Comparison of ENCODE assay signal across 12 cellular contexts in genomic region chr14:71169028-71169427, GRCh38.
DNase-seq lines count a peak whose midpoint lies in the region; ATAC-seq and TF ChIP-seq lines count a peak whose summit lies in the region.
"Had no signal": no experiment of that assay in that cellular context is flagged by ENCODE, and none has a peak within 500 bp of the region (broad histone marks: within the 10 kb centered on the region; RNA-seq: fewer than 3 reads in every experiment).

No MANE protein-coding gene starts in this region.

- peak; percentile 72 for ATAC-seq in stimulated activated effector memory CD8-positive, alpha-beta T cell treated with anti-CD3 and anti-CD28 coated beads, Interleukin-12 subunit alpha, Interleukin-12 subunit beta, amount 100 ng/mL, for 72 hours
- no peak for ATAC-seq in HG03378 (IDR thresholded peaks at IDR 0.05; ENCODE audit: unreplicated experiment)
- no peak for ATAC-seq in GM21619 (IDR thresholded peaks at IDR 0.05; ENCODE audit: unreplicated experiment)

- WGBS in esophagus muscularis mucosa: 95% methylated on average over 4 of the region's 4 CpGs

- H3K36me3 ChIP-seq in MG63 (no peaks in the 10 kb centered on the region), esophagus muscularis mucosa (no peaks in the 10 kb centered on the region)
- H3K36me3 ChIP-seq: thyroid gland had no signal

- POLR2A ChIA-PET in activated CD4-positive, alpha-beta T cell treated with anti-CD3 and anti-CD28 coated beads, Interleukin-2, amount 10 ng/mL, durations not matched to agents 7 days and 5 days (lab: Charles Lee): no interaction called here

- H3K4me3 ChIP-seq in MG63 (no peak overlapping the region), esophagus muscularis mucosa (no peak overlapping the region)
- H3K4me3 ChIP-seq: A549, thyroid gland had no signal

- H3K27me3 ChIP-seq in MG63 (no peaks in the 10 kb centered on the region), esophagus muscularis mucosa (no peaks in the 10 kb centered on the region)
- H3K27me3 ChIP-seq: thyroid gland had no signal

- H3K4me1 ChIP-seq in esophagus muscularis mucosa: no peaks in the 10 kb centered on the region
- H3K4me1 ChIP-seq: A549, thyroid gland had no signal

- no peak for TF ChIP-seq CTCF in esophagus muscularis mucosa (IDR thresholded peaks at IDR 0.05)

- no peak for TF ChIP-seq EP300 in esophagus muscularis mucosa (IDR thresholded peaks at IDR 0.05)

- peak overlapping the region; percentile 48 for H3K4me3 Mint-ChIP-seq in activated CD4-positive, alpha-beta T cell treated with anti-CD3 and anti-CD28 coated beads, Interleukin-2, amount 10 ng/mL, durations not matched to agents 7 days and 5 days
- H3K4me3 Mint-ChIP-seq in activated T-helper 1 cell treated with anti-CD3 and anti-CD28 coated beads, Interleukin-12 subunit alpha, Interleukin-12 subunit beta, Interleukin-2, Interleukin-4 antibody, amounts not matched to agents 30 ng/mL and 10 ng/mL and 1 ng/mL, durations not matched to agents 14 hours and 24 hours and 36 hours: peak overlapping the region; percentile 72
- H3K4me3 Mint-ChIP-seq in stimulated activated effector memory CD8-positive, alpha-beta T cell treated with anti-CD3 and anti-CD28 coated beads, Interleukin-12 subunit alpha, Interleukin-12 subunit beta, amount 100 ng/mL, for 72 hours: peak overlapping the region; percentile 82

- H3K27ac ChIP-seq in esophagus muscularis mucosa (replicated peaks in 1 of 4): no peak overlapping the region
- H3K27ac ChIP-seq: A549, thyroid gland had no signal

- H3K27me3 Mint-ChIP-seq in activated CD4-positive, alpha-beta T cell treated with anti-CD3 and anti-CD28 coated beads, Interleukin-2, amount 10 ng/mL, durations not matched to agents 7 days and 5 days: peaks cover 11% of the 10 kb centered on the region
- H3K27me3 Mint-ChIP-seq in activated T-helper 1 cell treated with anti-CD3 and anti-CD28 coated beads, Interleukin-12 subunit alpha, Interleukin-12 subunit beta, Interleukin-2, Interleukin-4 antibody, amounts not matched to agents 30 ng/mL and 10 ng/mL and 1 ng/mL, durations not matched to agents 14 hours and 24 hours and 36 hours (ENCODE audit: insufficient read depth): peaks cover 14% of the 10 kb centered on the region

- no peak for TF ChIP-seq POLR2A in esophagus muscularis mucosa (IDR thresholded peaks at IDR 0.05; ENCODE audit: low read depth)

- peaks cover 14% of the 10 kb centered on the region for H3K4me1 Mint-ChIP-seq in activated CD4-positive, alpha-beta T cell treated with anti-CD3 and anti-CD28 coated beads, Interleukin-2, amount 10 ng/mL, durations not matched to agents 7 days and 5 days
- peaks cover 20% of the 10 kb centered on the region for H3K4me1 Mint-ChIP-seq in activated T-helper 1 cell treated with anti-CD3 and anti-CD28 coated beads, Interleukin-12 subunit alpha, Interleukin-12 subunit beta, Interleukin-2, Interleukin-4 antibody, amounts not matched to agents 30 ng/mL and 10 ng/mL and 1 ng/mL, durations not matched to agents 14 hours and 24 hours and 36 hours (ENCODE audit: low read depth)
- peaks cover 20% of the 10 kb centered on the region for H3K4me1 Mint-ChIP-seq in stimulated activated effector memory CD8-positive, alpha-beta T cell treated with anti-CD3 and anti-CD28 coated beads, Interleukin-12 subunit alpha, Interleukin-12 subunit beta, amount 100 ng/mL, for 72 hours

- H3K36me3 Mint-ChIP-seq in activated CD4-positive, alpha-beta T cell treated with anti-CD3 and anti-CD28 coated beads, Interleukin-2, amount 10 ng/mL, durations not matched to agents 7 days and 5 days (ENCODE audit: low read depth): no peaks in the 10 kb centered on the region
- no peaks in the 10 kb centered on the region for H3K36me3 Mint-ChIP-seq in activated T-helper 1 cell treated with anti-CD3 and anti-CD28 coated beads, Interleukin-12 subunit alpha, Interleukin-12 subunit beta, Interleukin-2, Interleukin-4 antibody, amounts not matched to agents 30 ng/mL and 10 ng/mL and 1 ng/mL, durations not matched to agents 14 hours and 24 hours and 36 hours (ENCODE audit: low read depth)
- no peaks in the 10 kb centered on the region for H3K36me3 Mint-ChIP-seq in stimulated activated effector memory CD8-positive, alpha-beta T cell treated with anti-CD3 and anti-CD28 coated beads, Interleukin-12 subunit alpha, Interleukin-12 subunit beta, amount 100 ng/mL, for 72 hours

- H3K27ac Mint-ChIP-seq in activated CD4-positive, alpha-beta T cell treated with anti-CD3 and anti-CD28 coated beads, Interleukin-2, amount 10 ng/mL, durations not matched to agents 7 days and 5 days: no peak overlapping the region
- no peak overlapping the region for H3K27ac Mint-ChIP-seq in activated T-helper 1 cell treated with anti-CD3 and anti-CD28 coated beads, Interleukin-12 subunit alpha, Interleukin-12 subunit beta, Interleukin-2, Interleukin-4 antibody, amounts not matched to agents 30 ng/mL and 10 ng/mL and 1 ng/mL, durations not matched to agents 14 hours and 24 hours and 36 hours
- no peak overlapping the region for H3K27ac Mint-ChIP-seq in stimulated activated effector memory CD8-positive, alpha-beta T cell treated with anti-CD3 and anti-CD28 coated beads, Interleukin-12 subunit alpha, Interleukin-12 subunit beta, amount 100 ng/mL, for 72 hours

- CTCF ChIA-PET in activated CD4-positive, alpha-beta T cell treated with anti-CD3 and anti-CD28 coated beads, Interleukin-2, amount 10 ng/mL, durations not matched to agents 7 days and 5 days (lab: Charles Lee): interaction anchor here (0.6 to 2.7 kb wide), 2 partner anchors 26 to 27 kb away, joined by 5 to 9 read pairs; no protein-coding TSS in a partner anchor

- intact Hi-C loops in activated T-helper 1 cell treated with anti-CD3 and anti-CD28 coated beads, Interleukin-12 subunit alpha, Interleukin-12 subunit beta, Interleukin-2, Interleukin-4 antibody, amounts not matched to agents 30 ng/mL and 10 ng/mL and 1 ng/mL, durations not matched to agents 14 hours and 24 hours and 36 hours (cut with micrococcal nuclease): loop anchor here (2.0 to 5.0 kb wide), 3 partner anchors 26 to 98 kb away; no protein-coding TSS in a partner anchor
- intact Hi-C loops in esophagus muscularis mucosa (cut with DNase I): no loop called here

- no peaks in the 10 kb centered on the region for H3K9me3 Mint-ChIP-seq in activated CD4-positive, alpha-beta T cell treated with anti-CD3 and anti-CD28 coated beads, Interleukin-2, amount 10 ng/mL, durations not matched to agents 7 days and 5 days
- H3K9me3 Mint-ChIP-seq in activated T-helper 1 cell treated with anti-CD3 and anti-CD28 coated beads, Interleukin-12 subunit alpha, Interleukin-12 subunit beta, Interleukin-2, Interleukin-4 antibody, amounts not matched to agents 30 ng/mL and 10 ng/mL and 1 ng/mL, durations not matched to agents 14 hours and 24 hours and 36 hours: no peaks in the 10 kb centered on the region
- H3K9me3 Mint-ChIP-seq in stimulated activated effector memory CD8-positive, alpha-beta T cell treated with anti-CD3 and anti-CD28 coated beads, Interleukin-12 subunit alpha, Interleukin-12 subunit beta, amount 100 ng/mL, for 72 hours: no peaks in the 10 kb centered on the region

- no peak for DNase-seq in activated CD4-positive, alpha-beta T cell treated with anti-CD3 and anti-CD28 coated beads, Interleukin-2, amount 10 ng/mL, durations not matched to agents 7 days and 5 days
- DNase-seq in activated CD4-positive, alpha-beta T cell treated with anti-CD3 and anti-CD28 coated beads for 48 hours: no peak
- peak; percentile 6 for DNase-seq in MG63
- no peak for DNase-seq in activated T-helper 1 cell treated with anti-CD3 and anti-CD28 coated beads, Interleukin-12 subunit alpha, Interleukin-12 subunit beta, Interleukin-2, Interleukin-4 antibody, amounts not matched to agents 30 ng/mL and 10 ng/mL and 1 ng/mL, durations not matched to agents 14 hours and 24 hours and 36 hours (ENCODE audit: low spot score)
- no peak for DNase-seq in stimulated activated effector memory CD8-positive, alpha-beta T cell treated with anti-CD3 and anti-CD28 coated beads, Interleukin-12 subunit alpha, Interleukin-12 subunit beta, amount 100 ng/mL, for 72 hours (ENCODE audit: low spot score in 2 of 2)
- no peak for DNase-seq in esophagus muscularis mucosa (ENCODE audit: extremely low spot score)
- DNase-seq: mesendoderm, NCI-H1417 treated with DMSO at 0.1 percent for 48 hours, thyroid gland had no signal

- H3K9me3 ChIP-seq in MG63: no peaks in the 10 kb centered on the region
- H3K9me3 ChIP-seq in esophagus muscularis mucosa: no peaks in the 10 kb centered on the region
- H3K9me3 ChIP-seq: A549, thyroid gland had no signal
